Comparison of ENCODE assay signal across 1 cellular context in the genomic region with DNA sequence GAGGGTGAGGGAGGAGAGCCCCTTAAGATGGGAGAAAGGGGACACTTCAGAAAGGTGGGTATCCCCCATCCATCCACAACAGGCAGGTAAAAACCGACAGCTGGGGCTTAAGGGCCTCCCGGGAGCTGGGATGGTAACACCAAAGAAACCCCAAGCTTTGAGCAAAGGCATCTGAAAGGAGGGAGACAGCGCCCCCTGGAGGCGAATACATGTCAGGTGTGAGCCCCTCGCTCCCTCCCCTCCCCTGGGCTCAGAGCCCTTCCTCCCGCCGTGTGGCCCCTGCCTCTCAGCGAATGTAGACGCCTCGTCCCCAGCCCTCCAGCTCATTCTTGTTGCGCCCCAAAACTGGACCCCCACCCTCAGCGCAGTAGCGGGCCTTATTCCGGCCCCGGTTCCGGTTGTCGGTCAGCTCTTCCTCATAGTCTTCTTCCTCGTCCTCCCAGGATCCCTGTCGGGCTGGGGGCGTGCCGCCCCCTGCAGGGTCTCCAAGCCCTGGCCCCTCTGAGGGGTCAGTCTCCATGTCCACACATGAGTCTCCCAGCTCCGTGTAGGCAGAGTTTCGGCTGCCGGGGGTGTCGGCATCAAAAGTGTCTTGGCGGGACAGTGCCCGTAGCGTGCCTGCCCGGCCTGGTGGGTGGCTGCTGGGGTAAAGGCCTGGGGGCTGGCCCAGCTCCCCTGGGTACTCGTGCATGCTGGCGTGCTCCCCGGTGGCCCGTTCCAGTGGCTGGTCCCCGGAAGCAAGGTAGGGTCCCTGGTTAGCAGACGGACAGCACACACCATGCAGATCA.
TF ChIP-seq lines count a peak whose summit lies in the region.

No MANE protein-coding gene starts in this region.

TF ChIP-seq in HEK293, 187 proteins besides CTCF, POLR2A, EP300 and RAD21 (continued from another document):
- TF ChIP-seq, protein P1, sequence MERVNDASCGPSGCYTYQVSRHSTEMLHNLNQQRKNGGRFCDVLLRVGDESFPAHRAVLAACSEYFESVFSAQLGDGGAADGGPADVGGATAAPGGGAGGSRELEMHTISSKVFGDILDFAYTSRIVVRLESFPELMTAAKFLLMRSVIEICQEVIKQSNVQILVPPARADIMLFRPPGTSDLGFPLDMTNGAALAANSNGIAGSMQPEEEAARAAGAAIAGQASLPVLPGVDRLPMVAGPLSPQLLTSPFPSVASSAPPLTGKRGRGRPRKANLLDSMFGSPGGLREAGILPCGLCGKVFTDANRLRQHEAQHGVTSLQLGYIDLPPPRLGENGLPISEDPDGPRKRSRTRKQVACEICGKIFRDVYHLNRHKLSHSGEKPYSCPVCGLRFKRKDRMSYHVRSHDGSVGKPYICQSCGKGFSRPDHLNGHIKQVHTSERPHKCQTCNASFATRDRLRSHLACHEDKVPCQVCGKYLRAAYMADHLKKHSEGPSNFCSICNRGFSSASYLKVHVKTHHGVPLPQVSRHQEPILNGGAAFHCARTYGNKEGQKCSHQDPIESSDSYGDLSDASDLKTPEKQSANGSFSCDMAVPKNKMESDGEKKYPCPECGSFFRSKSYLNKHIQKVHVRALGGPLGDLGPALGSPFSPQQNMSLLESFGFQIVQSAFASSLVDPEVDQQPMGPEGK (tag by site-specific recombination; IDR thresholded peaks at IDR 0.05) = peak; percentile 47; the same call in 1 of the 2 replicates
- no peak for TF ChIP-seq KLF16 (tag by site-specific recombination; IDR thresholded peaks at IDR 0.05)
- TF ChIP-seq BCL6B (tag by site-specific recombination; IDR thresholded peaks at IDR 0.05) = no peak
- TF ChIP-seq ATF2 (tag by site-specific recombination; IDR thresholded peaks at IDR 0.05; ENCODE audit: low read depth) = no peak
- no peak for TF ChIP-seq KLF10 (tag by site-specific recombination; IDR thresholded peaks at IDR 0.05)
- TF ChIP-seq, protein P2, sequence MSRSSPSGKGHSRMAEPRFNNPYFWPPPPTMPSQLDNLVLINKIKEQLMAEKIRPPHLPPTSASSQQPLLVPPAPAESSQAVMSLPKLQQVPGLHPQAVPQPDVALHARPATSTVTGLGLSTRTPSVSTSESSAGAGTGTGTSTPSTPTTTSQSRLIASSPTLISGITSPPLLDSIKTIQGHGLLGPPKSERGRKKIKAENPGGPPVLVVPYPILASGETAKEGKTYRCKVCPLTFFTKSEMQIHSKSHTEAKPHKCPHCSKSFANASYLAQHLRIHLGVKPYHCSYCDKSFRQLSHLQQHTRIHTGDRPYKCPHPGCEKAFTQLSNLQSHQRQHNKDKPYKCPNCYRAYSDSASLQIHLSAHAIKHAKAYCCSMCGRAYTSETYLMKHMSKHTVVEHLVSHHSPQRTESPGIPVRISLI (tag by site-specific recombination; IDR thresholded peaks at IDR 0.05) = no peak
- peak; percentile 69 for TF ChIP-seq ZNF513 (tag by site-specific recombination; IDR thresholded peaks at IDR 0.05)
- no peak for TF ChIP-seq ZBTB10 (tag by site-specific recombination; IDR thresholded peaks at IDR 0.05)
- TF ChIP-seq ZBTB48 (tag by site-specific recombination; IDR thresholded peaks at IDR 0.05) = peak; percentile 44
- TF ChIP-seq ZFP37 (tag by site-specific recombination; IDR thresholded peaks at IDR 0.05) = no peak
- TF ChIP-seq ZNF660 (tag by site-specific recombination; IDR thresholded peaks at IDR 0.05) = no peak
- TF ChIP-seq KLF17 (tag by site-specific recombination; IDR thresholded peaks at IDR 0.05) = peak; percentile 51; the same call in 1 of the 2 replicates
- TF ChIP-seq GLIS1 (tag by site-specific recombination; IDR thresholded peaks at IDR 0.05) = 0 out of 2 replicates have a peak, but pooled peaks have one; percentile 28
- TF ChIP-seq ZNF391 (tag by site-specific recombination; IDR thresholded peaks at IDR 0.05; ENCODE audit: borderline replicate concordance, low read depth) = no peak
- peak; percentile 28 for TF ChIP-seq ZBTB8A (tag by site-specific recombination; IDR thresholded peaks at IDR 0.05)
- TF ChIP-seq ZNF530 (tag by site-specific recombination; IDR thresholded peaks at IDR 0.05; ENCODE audit: low read depth) = no peak
TF ChIP-seq in HEK293: peak in this region for 9.
